ENCODE assay signal across 7 cellular contexts in the genomic region with DNA sequence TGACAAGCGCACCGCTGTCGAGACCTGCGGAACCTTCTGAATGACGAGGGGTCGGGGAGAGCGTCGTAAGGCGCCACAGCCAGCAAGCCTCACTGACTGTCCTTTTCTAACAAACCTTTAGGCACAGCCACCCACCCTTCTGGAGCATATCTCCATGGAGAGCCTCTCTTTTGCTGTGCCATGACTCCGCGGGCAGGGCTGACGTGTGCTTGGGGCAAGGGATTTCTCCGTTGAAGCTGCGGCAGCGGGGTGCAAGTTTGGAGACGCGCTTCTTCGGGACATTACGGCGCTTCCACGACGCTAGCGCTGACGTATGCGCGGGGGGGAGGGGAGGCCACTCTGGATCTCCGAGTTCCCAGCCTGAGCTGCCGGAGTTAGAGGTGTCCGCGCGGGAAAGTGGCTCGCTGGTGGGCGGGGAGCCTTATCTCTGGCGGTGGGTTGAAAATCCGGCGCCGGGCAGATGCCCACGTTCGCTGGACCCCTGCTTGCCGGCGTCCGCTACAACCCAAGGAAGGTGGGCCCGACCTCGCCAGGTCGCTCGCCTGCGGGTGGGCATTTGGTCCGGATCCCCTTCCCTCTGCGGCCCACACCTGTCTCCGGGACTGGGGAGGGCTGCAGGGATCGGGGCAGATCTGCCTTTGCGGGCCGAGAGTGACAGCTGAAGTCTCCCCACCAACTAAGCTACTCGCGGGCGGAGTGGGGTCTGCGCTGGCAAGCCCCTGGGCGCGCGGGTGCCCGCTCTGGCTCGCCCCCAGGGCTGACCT. TPM values are rescaled to one million over a fixed set of nuclear protein-coding genes. Genes with fewer than 3 reads are reported as not detected.
DNase-seq lines count a peak whose midpoint lies in the region; ATAC-seq, FAIRE-seq and TF ChIP-seq lines count a peak whose summit lies in the region.

No MANE protein-coding gene starts in this region.

- TF ChIP-seq CTCF in GM12878 (IDR thresholded peaks at IDR 0.05 in 2 of 3, conservative IDR thresholded peaks at IDR 0.05 in 1 of 3; ENCODE audit: control insufficient read depth in 2 of 3, extremely low read depth in 1 of 3, insufficient read depth in 1 of 3, low read depth in 3 of 3, low read length in 3 of 3), result no peak

- TSS peak; percentile 92 for BruUV-seq in GM12878 (replicated peaks; lab: Mats Ljungman, UMichigan)

- peaks cover 44% of the 10 kb centered on the region for H3K79me2 ChIP-seq in GM12878 (ENCODE audit: control insufficient read depth, insufficient read depth, low read length)

- RAD21 ChIA-PET in GM12878 (lab: Charles Lee; ENCODE audit: unreplicated experiment), result interaction anchor here (0.6 to 3.0 kb wide), 7 partner anchors 36 to 251 kb away, joined by 3 to 9 read pairs (median 3); no protein-coding TSS in a partner anchor

- peak overlapping the region; percentile 98 for H3K4me3 ChIP-seq in GM12878

- peak; percentile 33 to 47; a peak in 1 of 4 replicates for TF ChIP-seq EP300 in GM12878 (IDR thresholded peaks at IDR 0.05; ENCODE audit: borderline replicate concordance in 1 of 2, control insufficient read depth in 1 of 2, low read depth in 2 of 2, low read length in 2 of 2)

- H3K4me1 ChIP-seq in GM12878 (ENCODE audit: control insufficient read depth, insufficient read depth, low read length), result no peaks in the 10 kb centered on the region

- H3K27me3 ChIP-seq in GM12878 (replicated peaks in 1 of 2; ENCODE audit: control insufficient read depth in 2 of 2, insufficient read depth in 2 of 2, low read length in 1 of 2), result no peaks in the 10 kb centered on the region

- no peaks in the 10 kb centered on the region for H4K20me1 ChIP-seq in GM12878 (ENCODE audit: control insufficient read depth, insufficient read depth)

- peak overlapping the region; percentile 72 for H3K4me2 ChIP-seq in GM12878 (ENCODE audit: control insufficient read depth, insufficient read depth)

- SMC1A ChIA-PET in GM12878 (lab: Charles Lee; ENCODE audit: uncharacterized antibody, unreplicated experiment), result interaction anchor here (0.9 to 2.5 kb wide), 6 partner anchors 17 to 179 kb away, joined by 3 to 8 read pairs (median 5); no protein-coding TSS in a partner anchor

- no peaks in the 10 kb centered on the region for H3K9me3 ChIP-seq in GM12878 (replicated peaks; ENCODE audit: control insufficient read depth, insufficient read depth, low read length)

- ATAC-seq in GM18505 (IDR thresholded peaks at IDR 0.05; ENCODE audit: unreplicated experiment) (peak; percentile 73), HG02870 (IDR thresholded peaks at IDR 0.05; ENCODE audit: unreplicated experiment) (peak; percentile 73), GM12878 (peak; percentile 82), sciatic nerve (peak; percentile 99)

- no peaks in the 10 kb centered on the region for H3K36me3 ChIP-seq in GM12878 (ENCODE audit: control insufficient read depth in 2 of 2, insufficient read depth in 2 of 2, low read length in 1 of 2)

- CTCF ChIA-PET in GM12878 (lab: Yijun Ruan, JAX), result interaction anchor here (0.9 to 1.8 kb wide), 4 partner anchors 33 to 179 kb away, joined by 3 to 11 read pairs (median 4); no protein-coding TSS in a partner anchor

- H3K27ac ChIP-seq in GM12878 (ENCODE audit: control insufficient read depth, insufficient read depth), result peak overlapping the region; percentile 88

- peak; percentile 15 for DNase-seq in NCI-H1694 treated with DMSO at 0.1 percent for 48 hours (lab: John Stamatoyannopoulos, UW)
- DNase-seq in T1000 (lab: John Stamatoyannopoulos, UW), result peak; percentile 46
- DNase-seq in GM12878 (ENCODE audit: low read depth, low spot score), result peak; percentile 46
- peak; percentile 5 for DNase-seq in iPS DF 19.7 (ENCODE audit: low read depth, low spot score)
- DNase-seq in sciatic nerve (ENCODE audit: low spot score), result peak; percentile 96

- intact Hi-C loops in GM12878 (cut with micrococcal nuclease; ENCODE audit: unreplicated experiment) (loop anchor here (5.0 to 10.0 kb wide), 3 partner anchors 65 to 427 kb away; no protein-coding TSS in a partner anchor), sciatic nerve (cut with DNase I) (no loop called here)

- peak; percentile 55 for TF ChIP-seq POLR2A in GM18505 (IDR thresholded peaks at IDR 0.05; ENCODE audit: borderline replicate concordance, extremely low read depth, insufficient read depth, insufficient read length)
- TF ChIP-seq POLR2A in GM12878 (IDR thresholded peaks at IDR 0.05; ENCODE audit: low read depth, low read length), result peak; percentile 83

- POLR2A ChIA-PET in GM12878 (lab: Charles Lee), result interaction anchor here (0.8 to 1.5 kb wide), 4 partner anchors 12 to 249 kb away, joined by 3 to 4 read pairs (median 4); no protein-coding TSS in a partner anchor

- TF ChIP-seq RAD21 in GM12878 (IDR thresholded peaks at IDR 0.05; ENCODE audit: insufficient read depth, low read depth, low read length), result no peak

- H2AFZ ChIP-seq in GM12878 (ENCODE audit: control insufficient read depth, low read depth, low read length), result peak overlapping the region; percentile 97

- peak overlapping the region; percentile 86 for H3K9ac ChIP-seq in GM12878 (ENCODE audit: control insufficient read depth, insufficient read depth, low read length)

- in situ Hi-C loops in GM12878 (cut with MboI), result no loop called here

- 1% methylated on average over 54 of the region's 62 CpGs for WGBS in GM12878 (ENCODE audit: insufficient coverage, insufficient replicate concordance, low lambda C conversion rate, missing lambda C conversion rate)

- no peak for FAIRE-seq in GM12878 (lab: Jason Lieb, UNC)

TF ChIP-seq in GM12878, 131 proteins besides CTCF, POLR2A, EP300 and RAD21 (continues in another document):
- no peak for TF ChIP-seq SUPT20H (IDR thresholded peaks at IDR 0.05; ENCODE audit: borderline replicate concordance, control insufficient read depth, low read depth, low read length)
- TF ChIP-seq, protein P1, sequence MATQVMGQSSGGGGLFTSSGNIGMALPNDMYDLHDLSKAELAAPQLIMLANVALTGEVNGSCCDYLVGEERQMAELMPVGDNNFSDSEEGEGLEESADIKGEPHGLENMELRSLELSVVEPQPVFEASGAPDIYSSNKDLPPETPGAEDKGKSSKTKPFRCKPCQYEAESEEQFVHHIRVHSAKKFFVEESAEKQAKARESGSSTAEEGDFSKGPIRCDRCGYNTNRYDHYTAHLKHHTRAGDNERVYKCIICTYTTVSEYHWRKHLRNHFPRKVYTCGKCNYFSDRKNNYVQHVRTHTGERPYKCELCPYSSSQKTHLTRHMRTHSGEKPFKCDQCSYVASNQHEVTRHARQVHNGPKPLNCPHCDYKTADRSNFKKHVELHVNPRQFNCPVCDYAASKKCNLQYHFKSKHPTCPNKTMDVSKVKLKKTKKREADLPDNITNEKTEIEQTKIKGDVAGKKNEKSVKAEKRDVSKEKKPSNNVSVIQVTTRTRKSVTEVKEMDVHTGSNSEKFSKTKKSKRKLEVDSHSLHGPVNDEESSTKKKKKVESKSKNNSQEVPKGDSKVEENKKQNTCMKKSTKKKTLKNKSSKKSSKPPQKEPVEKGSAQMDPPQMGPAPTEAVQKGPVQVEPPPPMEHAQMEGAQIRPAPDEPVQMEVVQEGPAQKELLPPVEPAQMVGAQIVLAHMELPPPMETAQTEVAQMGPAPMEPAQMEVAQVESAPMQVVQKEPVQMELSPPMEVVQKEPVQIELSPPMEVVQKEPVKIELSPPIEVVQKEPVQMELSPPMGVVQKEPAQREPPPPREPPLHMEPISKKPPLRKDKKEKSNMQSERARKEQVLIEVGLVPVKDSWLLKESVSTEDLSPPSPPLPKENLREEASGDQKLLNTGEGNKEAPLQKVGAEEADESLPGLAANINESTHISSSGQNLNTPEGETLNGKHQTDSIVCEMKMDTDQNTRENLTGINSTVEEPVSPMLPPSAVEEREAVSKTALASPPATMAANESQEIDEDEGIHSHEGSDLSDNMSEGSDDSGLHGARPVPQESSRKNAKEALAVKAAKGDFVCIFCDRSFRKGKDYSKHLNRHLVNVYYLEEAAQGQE (IDR thresholded peaks at IDR 0.05; ENCODE audit: low read depth, low read length), result no peak
- TF ChIP-seq FOXK2 (IDR thresholded peaks at IDR 0.05), result no peak
- TF ChIP-seq ATF2 (IDR thresholded peaks at IDR 0.05; ENCODE audit: low read length), result peak; percentile 86
- TF ChIP-seq MAX (IDR thresholded peaks at IDR 0.05; ENCODE audit: low read depth, low read length), result no peak
- TF ChIP-seq SMAD5 (IDR thresholded peaks at IDR 0.05; ENCODE audit: low read depth), result no peak
- TF ChIP-seq ZZZ3 (IDR thresholded peaks at IDR 0.05; ENCODE audit: control insufficient read depth, insufficient read length, low read depth), result no peak

RNA-seq across cellular contexts. Expression of gene SLC10A7, which starts 0.5 kb away (rescaled TPM):
- 105 and 106 TPM in 2 replicates for total RNA-seq in GM12878 (2013; cell fraction: nucleolus; rRNA removed)
- total RNA-seq in GM12878 (2014; rRNA removed) (16.8 and 22.8 TPM in 2 replicates), GM12878 (2014; rRNA removed; fragmentation: Illumina TruSeq; extraction: Trizol) (16.1 and 16.5 TPM in 2 replicates), GM12878 (2021) (16.2 and 16.3 TPM in 2 replicates), sciatic nerve (17.0 TPM)
- polyA plus RNA-seq in GM12878 (2011; ENCODE audit: low read depth), result 5.8 TPM
- polyA plus RNA-seq in GM12878 (2011; rRNA removed) (23.7 and 34.5 TPM in 2 replicates), GM12878 (2014; fragmentation: Illumina TruSeq; extraction: Trizol) (14.1 and 15.2 TPM in 2 replicates), GM12878 (2014; fragmentation: Nextera tagmentation; extraction: Ambion mirVana) (1 to 10 TPM; 4.6 to 6.5 TPM), GM12878 (2014; rRNA removed) (6.7 and 7.4 TPM in 2 replicates), GM12878 (2016; fragmentation: Nextera tagmentation; extraction: Ambion mirVana) (10 to 100 TPM; 12.1 to 16.0 TPM)
- 9.8 and 12.8 TPM in 2 replicates for polyA plus RNA-seq in GM12878 (2011; cell fraction: cytosol; rRNA removed)
- polyA plus RNA-seq in GM12878 (2011; cell fraction: nucleus; rRNA removed), result 18.7 and 18.8 TPM in 2 replicates
- polyA plus RNA-seq in GM12878 (2012), result 6.3 and 9.0 TPM in 2 replicates
- 30.5 and 35.0 TPM in 2 replicates for polyA minus RNA-seq in GM12878 (2011; rRNA and poly(A)+ RNA removed)
- 6.8 and 7.8 TPM in 2 replicates for polyA minus RNA-seq in GM12878 (2011; cell fraction: cytosol; rRNA and poly(A)+ RNA removed)
- polyA minus RNA-seq in GM12878 (2011; cell fraction: nucleus; rRNA and poly(A)+ RNA removed), result 39.4 and 66.0 TPM in 2 replicates

Comparison
In these comparisons a context has a peak if more than half of its experiments do, and no peak if none do; other contexts are left out.
1. Peak in every context shown above with its lines: DNase-seq, ATAC-seq, H3K4me3 ChIP-seq and H3K27ac ChIP-seq.
2. DNase-seq: peak in every context shown above with its lines; median percentile 96 in sciatic nerve; 46 in T1000; 46 in GM12878; 15 in NCI-H1694 treated with DMSO at 0.1 percent for 48 hours; 5 in iPS DF 19.7.